ENCODE assay signal across 27 cellular contexts in genomic region chr2:41141146-41141791, GRCh38.
"Had no signal": no experiment of that assay in that cellular context is flagged by ENCODE, and none has a peak within 500 bp of the region (broad histone marks: within the 10 kb centered on the region; RNA-seq: fewer than 3 reads in every experiment).

No MANE protein-coding gene starts in this region.

- H3K4me1 ChIP-seq: ascending aorta had no signal

- H3K4me3 ChIP-seq: ascending aorta, cardiac muscle cell had no signal

- H3K27me3 ChIP-seq: ascending aorta, cardiac muscle cell had no signal

- H3K27ac ChIP-seq: ascending aorta had no signal

- H3K9me3 ChIP-seq: ascending aorta had no signal

- ATAC-seq: activated CD8-positive, alpha-beta memory T cell treated with anti-CD3 and anti-CD28 coated beads, Interleukin-2, amount 10 ng/mL, durations not matched to agents 7 days and 5 days; activated CD8-positive, alpha-beta T cell treated with anti-CD3 and anti-CD28 coated beads, Interleukin-2, amount 10 ng/mL, durations not matched to agents 7 days and 5 days; activated naive CD8-positive, alpha-beta T cell treated with anti-CD3 and anti-CD28 coated beads, Interleukin-2, amount 50 U/mL, for 24 hours had no signal

- DNase-seq: activated B cell treated with CpG ODN at 0.5 μM for 24 hours; activated CD4-positive, alpha-beta memory T cell treated with anti-CD3 and anti-CD28 coated beads, Interleukin-2, amount 10 ng/mL, durations not matched to agents 7 days and 5 days; activated CD4-positive, alpha-beta T cell treated with anti-CD3 and anti-CD28 coated beads for 4 hours; activated CD4-positive, alpha-beta T cell treated with anti-CD3 and anti-CD28 coated beads, Interleukin-2, amount 10 ng/mL, durations not matched to agents 24 days and 14 days; activated CD4-positive, alpha-beta T cell treated with anti-CD3 and anti-CD28 coated beads, Interleukin-2, amount 50 U/mL, for 1 hour; activated CD4-positive, alpha-beta T cell treated with anti-CD3 and anti-CD28 coated beads, Interleukin-2, amount 50 U/mL, for 4 hours; activated CD4-positive, CD25-positive, alpha-beta regulatory T cell treated with anti-CD3 and anti-CD28 coated beads, Interleukin-2, amount 50 U/mL, for 72 hours; activated CD8-positive, alpha-beta memory T cell treated with anti-CD3 and anti-CD28 coated beads for 24 hours; activated CD8-positive, alpha-beta memory T cell treated with anti-CD3 and anti-CD28 coated beads, Interleukin-2, amount 10 ng/mL, durations not matched to agents 7 days and 5 days; activated CD8-positive, alpha-beta memory T cell treated with anti-CD3 and anti-CD28 coated beads, Interleukin-2, amount 50 U/mL, for 48 hours; activated CD8-positive, alpha-beta T cell treated with anti-CD3 and anti-CD28 coated beads, Interleukin-2, amount 10 ng/mL, durations not matched to agents 7 days and 5 days; activated effector memory CD4-positive, alpha-beta T cell treated with Interleukin-2 at 50 U/mL for 16 hours; activated gamma-delta T cell; activated naive CD4-positive, alpha-beta T cell treated with anti-CD3 and anti-CD28 coated beads, Interleukin-2, amount 10 ng/mL, durations not matched to agents 7 days and 5 days; activated naive CD4-positive, alpha-beta T cell treated with Interleukin-2 at 50 U/mL for 16 hours; activated naive CD8-positive, alpha-beta T cell treated with anti-CD3 and anti-CD28 coated beads, Interleukin-2, amount 10 ng/mL, durations not matched to agents 7 days and 5 days; activated naive CD8-positive, alpha-beta T cell treated with anti-CD3 and anti-CD28 coated beads, Interleukin-2, amount 50 U/mL, for 24 hours; activated T-cell treated with anti-CD3 and anti-CD28 coated beads, Interleukin-2, amount 50 U/mL, for 24 hours; activated T-cell treated with anti-CD3 and anti-CD28 coated beads, Interleukin-2, amount 50 U/mL, for 48 hours; amygdala; anterior cingulate cortex; caudate nucleus; cerebellar nuclear complex; T-helper 2 cell; T-helper 9 cell had no signal

- H3K36me3 ChIP-seq: ascending aorta, cardiac muscle cell had no signal
